In the genomic region with DNA sequence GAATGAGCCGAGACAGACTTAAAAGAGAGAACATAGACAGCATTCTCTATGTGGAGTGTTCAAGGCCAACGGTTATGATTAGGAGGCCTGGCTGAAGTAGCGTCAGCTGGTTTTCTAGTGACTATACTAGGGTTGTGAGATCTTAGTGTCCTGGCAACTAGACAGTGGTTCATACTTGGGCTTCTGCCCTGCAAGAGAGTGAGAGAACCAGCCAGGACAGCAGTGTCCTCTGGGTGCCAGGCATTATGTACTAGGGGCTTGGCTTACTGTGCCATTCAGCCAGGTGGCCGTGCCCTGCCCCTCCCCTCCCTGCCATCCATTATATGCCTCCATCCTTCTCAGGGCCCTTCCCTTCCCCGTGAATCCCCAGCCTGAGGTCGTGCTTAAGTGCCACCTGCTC, we compare ENCODE assay signal across 12 cellular contexts. TPM values are rescaled to one million over a fixed set of nuclear protein-coding genes. Genes with fewer than 3 reads are reported as not detected.
DNase-seq lines count a peak whose midpoint lies in the region; FAIRE-seq and TF ChIP-seq lines count a peak whose summit lies in the region.
"Had no signal": no experiment of that assay in that cellular context is flagged by ENCODE, and none has a peak within 500 bp of the region (broad histone marks: within the 10 kb centered on the region; RNA-seq: fewer than 3 reads in every experiment).

No MANE protein-coding gene starts in this region.

- peak; percentile 27 to 46 for DNase-seq in NCI-H187 (lab: John Stamatoyannopoulos, UW)
- DNase-seq in NCI-H187 treated with DMSO at 0.1 percent for 48 hours (lab: John Stamatoyannopoulos, UW), result no peak
- DNase-seq in RCC 7860 (ENCODE audit: low spot score), result peak; percentile 30
- DNase-seq in islet precursor cell, result peak; percentile 34
- no peak for DNase-seq in stomach
- DNase-seq in NCI-H146 treated with DMSO at 0.1 percent for 48 hours (lab: John Stamatoyannopoulos, UW; ENCODE audit: unreplicated experiment), result no peak
- no peak for DNase-seq in LoVo (ENCODE audit: low spot score)
- no peak for DNase-seq in activated gamma-delta T cell (lab: John Stamatoyannopoulos, UW)
- DNase-seq: T-helper 17 cell had no signal

- H3K4me3 ChIP-seq in stomach, result no peak overlapping the region
- H3K4me3 ChIP-seq: cardiac muscle cell, skin epidermis, tibial nerve had no signal

- no peak for TF ChIP-seq CTCF in stomach (IDR thresholded peaks at IDR 0.05)

- no peak for FAIRE-seq in RCC 7860 (lab: Jason Lieb, UNC)

- WGBS in stomach, 5 donors, result 68 to 90% (median 81%) methylated on average over 6 of the region's 6 CpGs

- no peaks in the 10 kb centered on the region for H3K36me3 ChIP-seq in stomach
- H3K36me3 ChIP-seq: cardiac muscle cell, tibial nerve had no signal

- H3K9me3 ChIP-seq in stomach, result no peaks in the 10 kb centered on the region
- H3K9me3 ChIP-seq: tibial nerve had no signal

- TF ChIP-seq POLR2A in stomach (IDR thresholded peaks at IDR 0.05), result no peak

- no peak for TF ChIP-seq EP300 in stomach (IDR thresholded peaks at IDR 0.05)

- intact Hi-C loops in stomach (cut with DNase I; ENCODE audit: low total_unique reads), result no loop called here

- no peaks in the 10 kb centered on the region for H3K27me3 ChIP-seq in stomach
- H3K27me3 ChIP-seq: cardiac muscle cell, tibial nerve had no signal

- H3K27ac ChIP-seq in stomach, result peak overlapping the region in 3 of 5 donors; percentile 13 to 64 (median 28)
- H3K27ac ChIP-seq: cardiac muscle cell, skin epidermis, tibial nerve had no signal

- H3K4me1 ChIP-seq in stomach, result peaks cover 22 to 72% (median 42%) of the 10 kb centered on the region in 4 donors

RNA-seq across cellular contexts. Expression of gene TRIO, which starts 56.8 kb away (rescaled TPM):
- total RNA-seq in stomach, result 100 to 1,000 TPM in 4 of 5 donors, 10 to 100 TPM in 1; 67.1 to 558 (median 199) TPM
- polyA plus RNA-seq in stomach, result 10 to 100 TPM in 2 of 3 donors, 1 to 10 TPM in 1; 9.9 to 20.8 (median 15.3) TPM

Comparison
In these comparisons a context has a peak if more than half of its experiments do, and no peak if none do; other contexts are left out.
1. DNase-seq: peak in NCI-H187 (2 of 2), RCC 7860 (single experiment) and islet precursor cell (single experiment); none in NCI-H187 treated with DMSO at 0.1 percent for 48 hours (single experiment), stomach (single experiment), NCI-H146 treated with DMSO at 0.1 percent for 48 hours (single experiment), LoVo (single experiment) and activated gamma-delta T cell (single experiment).